ENCODE assay signal across 31 cellular contexts in genomic region chr6:89244237-89244985, GRCh38. TPM values are rescaled to one million over a fixed set of nuclear protein-coding genes. Genes with fewer than 3 reads are reported as not detected.
DNase-seq lines count a peak whose midpoint lies in the region; ATAC-seq, FAIRE-seq and TF ChIP-seq lines count a peak whose summit lies in the region.
"Had no signal": no experiment of that assay in that cellular context is flagged by ENCODE, and none has a peak within 500 bp of the region (broad histone marks: within the 10 kb centered on the region; RNA-seq: fewer than 3 reads in every experiment).

No MANE protein-coding gene starts in this region.

- H3K27me3 Mint-ChIP-seq in astrocyte (ENCODE audit: low read depth, unreplicated experiment) (peaks cover 6% of the 10 kb centered on the region), GM23338 (ENCODE audit: insufficient read depth, low read depth, poor library complexity) (peaks cover 5% of the 10 kb centered on the region)

- no peak overlapping the region for H3K4me3 Mint-ChIP-seq in astrocyte (ENCODE audit: unreplicated experiment)
- H3K4me3 Mint-ChIP-seq in GM23338: no peak overlapping the region
- H3K4me3 Mint-ChIP-seq: activated CD8-positive, alpha-beta T cell treated with anti-CD3 and anti-CD28 coated beads, Interleukin-2, amount 10 ng/mL, durations not matched to agents 7 days and 5 days; brain; memory B cell; T-helper 1 cell treated with Interleukin-12 subunit alpha and Interleukin-12 subunit beta and Interleukin-4 antibody, amounts not matched to agents 30 μg/mL and 1 μg/mL, for 36 hours had no signal

- H3K36me3 ChIP-seq in astrocyte (ENCODE audit: insufficient read depth, low read length): no peaks in the 10 kb centered on the region
- H3K36me3 ChIP-seq in GM23248 (ENCODE audit: low read depth): no peaks in the 10 kb centered on the region
- H3K36me3 ChIP-seq in GM23338 (ENCODE audit: insufficient read depth): no peaks in the 10 kb centered on the region
- H3K36me3 ChIP-seq: heart left ventricle, neutrophil, SJSA1 had no signal

- no peaks in the 10 kb centered on the region for H3K36me3 Mint-ChIP-seq in astrocyte (ENCODE audit: low read depth, unreplicated experiment)
- no peaks in the 10 kb centered on the region; the same call in 2 of the 3 replicates for H3K36me3 Mint-ChIP-seq in GM23338 (ENCODE audit: low read depth)
- H3K36me3 Mint-ChIP-seq: brain, memory B cell had no signal

- H3K9me3 ChIP-seq in astrocyte (ENCODE audit: insufficient read depth, low read depth, low read length) (no peaks in the 10 kb centered on the region), GM23248 (ENCODE audit: low read depth) (no peaks in the 10 kb centered on the region)
- H3K9me3 ChIP-seq: heart left ventricle, neutrophil, SJSA1 had no signal

- H3K4me1 Mint-ChIP-seq in astrocyte (ENCODE audit: low read depth, unreplicated experiment): no peaks in the 10 kb centered on the region
- peaks cover 32% of the 10 kb centered on the region for H3K4me1 Mint-ChIP-seq in GM23338

- ATAC-seq in GM18858 (IDR thresholded peaks at IDR 0.05; ENCODE audit: unreplicated experiment) (peak; percentile 56), GM21529 (IDR thresholded peaks at IDR 0.05; ENCODE audit: unreplicated experiment) (peak; percentile 66), HG02884 (IDR thresholded peaks at IDR 0.05; ENCODE audit: unreplicated experiment) (peak; percentile 67), GM23338 (no peak)
- ATAC-seq: activated CD8-positive, alpha-beta T cell treated with anti-CD3 and anti-CD28 coated beads, Interleukin-2, amount 10 ng/mL, durations not matched to agents 7 days and 5 days; heart left ventricle had no signal

- H3K9me3 Mint-ChIP-seq in astrocyte (ENCODE audit: unreplicated experiment) (no peaks in the 10 kb centered on the region), GM23338 (no peaks in the 10 kb centered on the region)
- H3K9me3 Mint-ChIP-seq: memory B cell; T-helper 1 cell treated with Interleukin-12 subunit alpha and Interleukin-12 subunit beta and Interleukin-4 antibody, amounts not matched to agents 30 μg/mL and 1 μg/mL, for 36 hours had no signal

- H3K27ac Mint-ChIP-seq in astrocyte (ENCODE audit: unreplicated experiment) (no peak overlapping the region), GM23338 (no peak overlapping the region)
- H3K27ac Mint-ChIP-seq: activated CD8-positive, alpha-beta T cell treated with anti-CD3 and anti-CD28 coated beads, Interleukin-2, amount 10 ng/mL, durations not matched to agents 7 days and 5 days; brain; memory B cell; T-helper 1 cell treated with Interleukin-12 subunit alpha and Interleukin-12 subunit beta and Interleukin-4 antibody, amounts not matched to agents 30 μg/mL and 1 μg/mL, for 36 hours had no signal

- H3K9ac ChIP-seq in astrocyte (ENCODE audit: low read length) (no peak overlapping the region), GM23248 (no peak overlapping the region)

- no peak overlapping the region for H3K27ac ChIP-seq in astrocyte (ENCODE audit: low read depth, low read length)
- no peak overlapping the region for H3K27ac ChIP-seq in GM23248
- no peak overlapping the region for H3K27ac ChIP-seq in GM23338 (ENCODE audit: low read depth)
- H3K27ac ChIP-seq: C4-2B, heart left ventricle, neutrophil, SJSA1 had no signal

- 73 to 78% methylated on average over 5 of the region's 5 CpGs for WGBS in GM23248 (ENCODE audit: low coverage in 1 of 2, low lambda C conversion rate in 2 of 2, missing lambda C conversion rate in 2 of 2), 2 experiments

- H3K9me2 ChIP-seq in GM23248 (ENCODE audit: insufficient read depth) (no peaks in the 10 kb centered on the region), GM23338 (ENCODE audit: insufficient read depth) (no peaks in the 10 kb centered on the region)

- H3K4me2 ChIP-seq in astrocyte (ENCODE audit: low read length) (no peak overlapping the region), GM23248 (ENCODE audit: unreplicated experiment) (no peak overlapping the region), GM23338 (no peak overlapping the region)

- DNase-seq in astrocyte (ENCODE audit: low read depth): no peak
- DNase-seq in GM23248: no peak
- no peak for DNase-seq in NCI-H2107 treated with DMSO at 0.1 percent for 48 hours (lab: John Stamatoyannopoulos, UW; ENCODE audit: unreplicated experiment)
- no peak for DNase-seq in GM23338 (ENCODE audit: low spot score)
- no peak for DNase-seq in NCI-H526 (lab: John Stamatoyannopoulos, UW)
- DNase-seq: activated CD4-positive, alpha-beta T cell treated with anti-CD3 and anti-CD28 coated beads for 1 hour; activated CD8-positive, alpha-beta T cell treated with anti-CD3 and anti-CD28 coated beads, Interleukin-2, amount 10 ng/mL, durations not matched to agents 7 days and 5 days; activated gamma-delta T cell treated with Interleukin-2 at 50 U/mL for 16 hours; activated T-cell treated with anti-CD3 and anti-CD28 coated beads for 4 hours; effector CD4-positive, alpha-beta T cell; foreskin fibroblast; GOT3; heart left ventricle; NCI-H1436 treated with DMSO at 0.1 percent for 48 hours; NCI-H510A treated with DMSO at 0.1 percent for 48 hours; trophoblast cell had no signal

- in situ Hi-C loops in GM23248 (cut with MboI): loop anchor here (10.0 kb wide), 1 partner anchor 260 kb away; no protein-coding TSS in a partner anchor

- TF ChIP-seq CTCF in astrocyte (IDR thresholded peaks at IDR 0.05; ENCODE audit: insufficient read depth, low read depth, low read length): no peak
- TF ChIP-seq CTCF in GM23338 (conservative IDR thresholded peaks at IDR 0.05; ENCODE audit: low read depth in 2 of 2): no peak

- H3K79me2 ChIP-seq in astrocyte (ENCODE audit: insufficient read depth, low read length) (no peaks in the 10 kb centered on the region), GM23248 (ENCODE audit: insufficient read depth) (no peaks in the 10 kb centered on the region), GM23338 (replicated peaks; ENCODE audit: insufficient read depth) (no peaks in the 10 kb centered on the region; the same call in 1 of the 2 replicates)

- peaks cover 12% of the 10 kb centered on the region for H3K27me3 ChIP-seq in astrocyte (ENCODE audit: insufficient read depth, low read length)
- H3K27me3 ChIP-seq in GM23248 (replicated peaks; ENCODE audit: insufficient read depth): peaks cover 13% of the 10 kb centered on the region
- peaks cover 4% of the 10 kb centered on the region; the same call in 1 of the 2 replicates for H3K27me3 ChIP-seq in GM23338 (ENCODE audit: insufficient read depth)
- H3K27me3 ChIP-seq: heart left ventricle, neutrophil had no signal

- FAIRE-seq in astrocyte (lab: Jason Lieb, UNC): peak; percentile 9

- H3K4me1 ChIP-seq in astrocyte (ENCODE audit: insufficient read depth, low read length) (no peaks in the 10 kb centered on the region), GM23248 (ENCODE audit: insufficient read depth) (no peaks in the 10 kb centered on the region; the same call in 1 of the 2 replicates), GM23338 (ENCODE audit: insufficient read depth) (peaks cover 21% of the 10 kb centered on the region)
- H3K4me1 ChIP-seq: SJSA1 had no signal

- H2AFZ ChIP-seq in astrocyte (ENCODE audit: low read depth, low read length) (no peak overlapping the region), GM23248 (no peak overlapping the region), GM23338 (no peak overlapping the region)

- H3K4me3 ChIP-seq in astrocyte (ENCODE audit: insufficient read depth, low read depth, low read length): no peak overlapping the region
- no peak overlapping the region for H3K4me3 ChIP-seq in GM23248
- no peak overlapping the region for H3K4me3 ChIP-seq in GM23338
- H3K4me3 ChIP-seq: heart left ventricle, SJSA1 had no signal

- H4K20me1 ChIP-seq in astrocyte (ENCODE audit: insufficient read depth, low read length) (no peaks in the 10 kb centered on the region), GM23248 (ENCODE audit: insufficient read depth) (no peaks in the 10 kb centered on the region), GM23338 (replicated peaks; ENCODE audit: insufficient read depth) (no peaks in the 10 kb centered on the region; the same call in 1 of the 2 replicates)

- H3F3A ChIP-seq in GM23248 (ENCODE audit: insufficient read depth) (no peaks in the 10 kb centered on the region), GM23338 (replicated peaks; ENCODE audit: low read depth) (no peaks in the 10 kb centered on the region)

TF ChIP-seq in GM23338, 12 proteins besides CTCF, POLR2A, EP300 and RAD21 (continues in another document):
- no peak for TF ChIP-seq POLR2AphosphoS5 (IDR thresholded peaks at IDR 0.05; ENCODE audit: low read depth)
- TF ChIP-seq ZNF114 (CRISPR knock-in tag; IDR thresholded peaks at IDR 0.05): no peak
- no peak for TF ChIP-seq JUNB (IDR thresholded peaks at IDR 0.05; ENCODE audit: unreplicated experiment)

RNA-seq across cellular contexts. Expression of gene GABRR1, which starts 27.3 kb away (rescaled TPM):
- not detected in 2 replicates for total RNA-seq in astrocyte
- total RNA-seq in GM23248 (2014; rRNA removed; shearing (Covaris generic)): not detected in 2 replicates
- polyA plus RNA-seq in GM23248 (2016; fragmentation: Nextera tagmentation; extraction: Ambion mirVana) (not detected in 2 replicates), GM23338 (2016; fragmentation: Nextera tagmentation; extraction: Ambion mirVana) (0.12 and 0.37 TPM in 2 replicates)
- 0.14 and 0.16 TPM in 2 replicates for total RNA-seq in GM23338 (2014; rRNA removed; shearing (Covaris generic))
- total RNA-seq: activated CD8-positive, alpha-beta T cell treated with anti-CD3 and anti-CD28 coated beads, Interleukin-2, amount 10 ng/mL, durations not matched to agents 7 days and 5 days; chondrocyte; Daoy; epithelial cell of proximal tubule; heart left ventricle; HT-29; myocyte; RPMI7951; SJSA1 had no signal
- polyA plus RNA-seq: heart left ventricle had no signal
